ENCODE assay signal across 22 cellular contexts in the genomic region with DNA sequence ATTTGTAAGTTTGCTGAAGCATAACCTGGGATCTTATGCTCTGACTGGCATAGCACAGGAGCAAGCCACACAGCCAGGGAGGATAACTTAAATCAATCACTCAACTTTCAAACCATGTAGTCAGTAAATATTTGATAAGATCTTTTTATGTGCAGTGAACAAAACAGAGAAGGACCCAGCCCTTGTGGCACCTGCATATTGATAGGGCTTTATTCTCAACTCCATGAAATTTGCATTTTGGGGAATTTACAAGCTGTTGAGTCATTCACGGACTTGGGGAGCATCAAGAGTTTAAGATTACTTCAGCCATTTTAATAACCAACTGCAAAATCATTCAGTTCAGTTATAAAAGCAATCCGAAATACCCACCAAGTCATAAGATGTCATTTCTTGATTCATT.
"Had no signal": no experiment of that assay in that cellular context is flagged by ENCODE, and none has a peak within 500 bp of the region (broad histone marks: within the 10 kb centered on the region; RNA-seq: fewer than 3 reads in every experiment).

No MANE protein-coding gene starts in this region.

- DNase-seq: activated CD4-positive, alpha-beta T cell treated with anti-CD3 and anti-CD28 coated beads for 1 hour; activated CD4-positive, alpha-beta T cell treated with anti-CD3 and anti-CD28 coated beads for 48 hours; activated CD4-positive, alpha-beta T cell treated with anti-CD3 and anti-CD28 coated beads, Interleukin-2, amount 50 U/mL, for 1 hour; activated CD4-positive, alpha-beta T cell treated with anti-CD3 and anti-CD28 coated beads, Interleukin-2, amount 50 U/mL, for 48 hours; activated CD8-positive, alpha-beta memory T cell treated with anti-CD3 and anti-CD28 coated beads for 24 hours; activated CD8-positive, alpha-beta T cell treated with anti-CD3 and anti-CD28 coated beads for 36 hours; activated effector memory CD4-positive, alpha-beta T cell treated with anti-CD3 and anti-CD28 coated beads, Interleukin-2, amount 50 U/mL, for 16 hours; activated naive CD4-positive, alpha-beta T cell treated with anti-CD3 and anti-CD28 coated beads for 36 hours; activated naive CD8-positive, alpha-beta T cell treated with anti-CD3 and anti-CD28 coated beads for 36 hours; activated naive CD8-positive, alpha-beta T cell treated with anti-CD3 and anti-CD28 coated beads, Interleukin-2, amount 50 U/mL, for 24 hours; activated T-cell treated with anti-CD3 and anti-CD28 coated beads, Interleukin-2, amount 50 U/mL, for 4 hours; adrenal gland; amygdala; aorta; central memory CD4-positive, alpha-beta T cell; cerebellar nuclear complex; colonic mucosa; effector CD8-positive, alpha-beta T cell; foreskin fibroblast; head of caudate nucleus; hippocampal formation had no signal

- ATAC-seq: activated CD8-positive, alpha-beta T cell treated with anti-CD3 and anti-CD28 coated beads for 36 hours; activated naive CD8-positive, alpha-beta T cell treated with anti-CD3 and anti-CD28 coated beads, Interleukin-2, amount 50 U/mL, for 24 hours; activated T-cell treated with anti-CD3 and anti-CD28 coated beads, Interleukin-2, amount 50 U/mL, for 4 hours; WTC11 had no signal
